In the genomic region with DNA sequence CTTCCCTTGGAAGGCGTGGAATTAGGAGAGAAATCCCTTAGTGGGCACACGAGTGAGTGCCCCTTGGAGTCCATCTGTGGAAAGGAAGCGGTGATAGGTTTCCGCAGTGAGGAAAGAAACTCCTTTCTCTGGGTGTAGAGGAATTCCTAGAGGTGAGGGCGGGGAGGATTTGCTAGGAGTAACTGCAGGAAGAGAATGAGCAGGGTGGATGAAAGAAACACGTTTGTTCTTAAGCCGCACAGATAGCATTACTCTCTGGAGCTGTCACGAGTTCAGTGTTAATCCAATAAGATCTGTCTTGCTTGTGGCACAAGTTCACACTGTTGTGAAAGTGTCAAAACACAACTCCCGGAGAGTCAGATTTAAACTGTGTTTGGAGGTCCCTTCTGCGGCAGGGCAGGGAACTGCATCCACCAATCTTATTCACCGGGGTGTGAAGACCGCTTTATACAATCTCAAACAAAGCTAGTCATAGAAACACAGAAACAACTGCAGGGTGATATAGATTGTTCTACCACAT, we compare ENCODE assay signal across 8 cellular contexts. TPM values are rescaled to one million over a fixed set of nuclear protein-coding genes. Genes with fewer than 3 reads are reported as not detected.
DNase-seq lines count a peak whose midpoint lies in the region; ATAC-seq and TF ChIP-seq lines count a peak whose summit lies in the region.

No MANE protein-coding gene starts in this region.

- peak; percentile 57 to 73 for ATAC-seq in activated CD4-positive, CD25-positive, alpha-beta regulatory T cell treated with anti-CD3 and anti-CD28 coated beads, Interleukin-2, amount 50 U/mL, for 24 hours
- ATAC-seq in HG02642 (IDR thresholded peaks at IDR 0.05; ENCODE audit: poor library complexity, unreplicated experiment): peak; percentile 61
- ATAC-seq in stimulated activated naive B cell treated with anti-CD40 and anti-IgM and Interleukin-4, amounts not matched to agents 10 μg/mL and 1 μg/mL and 100 μg/mL, for 72 hours (replicated peaks): peak; percentile 85 to 87

- H3K9me3 Mint-ChIP-seq in chondrocyte (ENCODE audit: low read depth): no peaks in the 10 kb centered on the region
- H3K9me3 Mint-ChIP-seq in stimulated activated naive B cell treated with anti-CD40 and anti-IgM and Interleukin-4, amounts not matched to agents 10 μg/mL and 1 μg/mL and 100 μg/mL, for 72 hours: no peaks in the 10 kb centered on the region

- peaks cover 2% of the 10 kb centered on the region for H3K36me3 Mint-ChIP-seq in chondrocyte (ENCODE audit: low read depth)
- no peaks in the 10 kb centered on the region for H3K36me3 Mint-ChIP-seq in stimulated activated naive B cell treated with anti-CD40 and anti-IgM and Interleukin-4, amounts not matched to agents 10 μg/mL and 1 μg/mL and 100 μg/mL, for 72 hours

- H3K27me3 Mint-ChIP-seq in chondrocyte (ENCODE audit: low read depth): peaks cover 38% of the 10 kb centered on the region
- peaks cover 53 to 70% of the 10 kb centered on the region in 2 donors for H3K27me3 Mint-ChIP-seq in stimulated activated naive B cell treated with anti-CD40 and anti-IgM and Interleukin-4, amounts not matched to agents 10 μg/mL and 1 μg/mL and 100 μg/mL, for 72 hours

- DNase-seq in activated CD4-positive, CD25-positive, alpha-beta regulatory T cell (lab: John Stamatoyannopoulos, UW): no peak
- DNase-seq in NCI-H748 (lab: John Stamatoyannopoulos, UW; ENCODE audit: unreplicated experiment): peak; percentile 98
- DNase-seq in chondrocyte (ENCODE audit: low spot score): no peak
- DNase-seq in left kidney (ENCODE audit: low read depth, low spot score): peak; percentile 81
- peak; percentile 2 for DNase-seq in stimulated activated naive B cell treated with anti-CD40 and anti-IgM and Interleukin-4, amounts not matched to agents 10 μg/mL and 1 μg/mL and 100 μg/mL, for 72 hours
- no peak for DNase-seq in midbrain (lab: John Stamatoyannopoulos, UW)

- no peak overlapping the region for H3K4me3 Mint-ChIP-seq in chondrocyte (ENCODE audit: unreplicated experiment)
- H3K4me3 Mint-ChIP-seq in stimulated activated naive B cell treated with anti-CD40 and anti-IgM and Interleukin-4, amounts not matched to agents 10 μg/mL and 1 μg/mL and 100 μg/mL, for 72 hours: peak overlapping the region in 1 of 2 donors; percentile 83

- H3K4me1 Mint-ChIP-seq in chondrocyte (ENCODE audit: low read depth): peaks cover 17% of the 10 kb centered on the region
- peaks cover 11 to 20% of the 10 kb centered on the region in 2 donors for H3K4me1 Mint-ChIP-seq in stimulated activated naive B cell treated with anti-CD40 and anti-IgM and Interleukin-4, amounts not matched to agents 10 μg/mL and 1 μg/mL and 100 μg/mL, for 72 hours

- no peak overlapping the region for H3K27ac Mint-ChIP-seq in chondrocyte (ENCODE audit: unreplicated experiment)
- no peak overlapping the region for H3K27ac Mint-ChIP-seq in stimulated activated naive B cell treated with anti-CD40 and anti-IgM and Interleukin-4, amounts not matched to agents 10 μg/mL and 1 μg/mL and 100 μg/mL, for 72 hours

- TF ChIP-seq CTCF in chondrocyte (IDR thresholded peaks at IDR 0.05): peak; percentile 65

RNA-seq across cellular contexts. Expression of gene KL, which starts 1.2 kb away (rescaled TPM):
- 0.05 to 0.19 TPM (median 0.15 TPM) in 3 replicates for total RNA-seq in chondrocyte

Comparison
In these comparisons a context has a peak if more than half of its experiments do, and no peak if none do; other contexts are left out.
1. DNase-seq: peak in NCI-H748 (single experiment), left kidney (single experiment) and stimulated activated naive B cell treated with anti-CD40 and anti-IgM and Interleukin-4, amounts not matched to agents 10 μg/mL and 1 μg/mL and 100 μg/mL, for 72 hours (single experiment); none in activated CD4-positive, CD25-positive, alpha-beta regulatory T cell (0 of 4), chondrocyte (single experiment) and midbrain (single experiment).
2. Peak in every context shown above with its lines, with median percentiles within 50 percentile points of each other: ATAC-seq.